Comparison of ENCODE assay signal across 19 cellular contexts in the genomic region with DNA sequence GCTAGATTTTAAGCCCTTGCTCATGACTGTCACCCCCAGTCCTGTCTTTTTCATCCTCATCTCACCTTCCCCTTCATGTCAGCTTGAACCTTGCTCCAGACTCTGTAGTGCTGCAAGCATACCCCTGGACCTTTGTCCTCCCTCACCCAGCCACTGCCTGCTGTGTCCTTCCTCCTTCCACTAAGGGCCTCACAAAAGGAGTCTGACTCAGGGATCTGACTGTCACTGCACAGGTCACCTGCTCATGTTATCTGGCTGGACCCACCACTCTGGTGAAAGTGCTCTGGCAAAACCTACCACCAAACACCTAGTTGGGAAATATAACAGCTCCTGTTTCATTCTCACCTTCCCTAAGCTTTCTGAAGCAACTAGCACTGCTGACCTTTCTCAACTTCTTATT.
"Had no signal": no experiment of that assay in that cellular context is flagged by ENCODE, and none has a peak within 500 bp of the region (broad histone marks: within the 10 kb centered on the region; RNA-seq: fewer than 3 reads in every experiment).

No MANE protein-coding gene starts in this region.

- H3K4me3 ChIP-seq: adrenal gland, coronary artery, lung had no signal

- H3K9me3 Mint-ChIP-seq: T-helper 2 cell treated with Interferon-gamma antibody and Interleukin-4, amounts not matched to agents 5 μg/mL and 100 μg/mL, for 36 hours had no signal

- DNase-seq: activated CD4-positive, CD25-positive, alpha-beta regulatory T cell treated with anti-CD3 and anti-CD28 coated beads, Interleukin-2, amount 50 U/mL, for 72 hours; activated CD8-positive, alpha-beta memory T cell treated with anti-CD3 and anti-CD28 coated beads, Interleukin-2, amount 50 U/mL, for 48 hours; activated CD8-positive, alpha-beta T cell treated with anti-CD3 and anti-CD28 coated beads for 36 hours; activated naive CD4-positive, alpha-beta T cell treated with anti-CD3 and anti-CD28 coated beads for 36 hours; adrenal gland; caudate nucleus; effector CD8-positive, alpha-beta T cell; hippocampal formation; kidney glomerular epithelial cell; naive thymus-derived CD8-positive, alpha-beta T cell; posterior cingulate gyrus; right cardiac atrium; substantia nigra; SW 1271 had no signal

- H3K4me3 Mint-ChIP-seq: activated CD8-positive, alpha-beta T cell treated with anti-CD3 and anti-CD28 coated beads for 36 hours; activated naive CD4-positive, alpha-beta T cell treated with anti-CD3 and anti-CD28 coated beads for 36 hours; naive thymus-derived CD8-positive, alpha-beta T cell; stimulated activated memory B cell treated with anti-CD40 and anti-IgM and Interleukin-4, amounts not matched to agents 10 μg/mL and 1 μg/mL and 100 μg/mL, for 72 hours; T-helper 2 cell treated with Interferon-gamma antibody and Interleukin-4, amounts not matched to agents 5 μg/mL and 100 μg/mL, for 36 hours; type B pancreatic cell had no signal

- H3K4me1 Mint-ChIP-seq: naive thymus-derived CD8-positive, alpha-beta T cell; stimulated activated memory B cell treated with anti-CD40 and anti-IgM and Interleukin-4, amounts not matched to agents 10 μg/mL and 1 μg/mL and 100 μg/mL, for 72 hours had no signal

- H3K27me3 Mint-ChIP-seq: activated CD8-positive, alpha-beta T cell treated with anti-CD3 and anti-CD28 coated beads for 36 hours; naive thymus-derived CD8-positive, alpha-beta T cell; stimulated activated memory B cell treated with anti-CD40 and anti-IgM and Interleukin-4, amounts not matched to agents 10 μg/mL and 1 μg/mL and 100 μg/mL, for 72 hours; type B pancreatic cell had no signal

- H3K9me3 ChIP-seq: adrenal gland had no signal

- H3K27me3 ChIP-seq: adrenal gland had no signal

- H3K27ac Mint-ChIP-seq: activated CD8-positive, alpha-beta T cell treated with anti-CD3 and anti-CD28 coated beads for 36 hours; activated naive CD4-positive, alpha-beta T cell treated with anti-CD3 and anti-CD28 coated beads for 36 hours; stimulated activated memory B cell treated with anti-CD40 and anti-IgM and Interleukin-4, amounts not matched to agents 10 μg/mL and 1 μg/mL and 100 μg/mL, for 72 hours; T-helper 2 cell treated with Interferon-gamma antibody and Interleukin-4, amounts not matched to agents 5 μg/mL and 100 μg/mL, for 36 hours; type B pancreatic cell had no signal

- ATAC-seq: activated CD8-positive, alpha-beta T cell treated with anti-CD3 and anti-CD28 coated beads for 36 hours; naive thymus-derived CD8-positive, alpha-beta T cell; right cardiac atrium; stimulated activated memory B cell treated with anti-CD40 and anti-IgM and Interleukin-4, amounts not matched to agents 10 μg/mL and 1 μg/mL and 100 μg/mL, for 72 hours had no signal

- H3K27ac ChIP-seq: adrenal gland, coronary artery had no signal

- H3K4me1 ChIP-seq: adrenal gland had no signal
